In genomic region chr1:158071106-158071505, GRCh38 we compare ENCODE assay signal across 16 cellular contexts.
DNase-seq lines count a peak whose midpoint lies in the region; ATAC-seq and TF ChIP-seq lines count a peak whose summit lies in the region.
"Had no signal": no experiment of that assay in that cellular context is flagged by ENCODE, and none has a peak within 500 bp of the region (broad histone marks: within the 10 kb centered on the region; RNA-seq: fewer than 3 reads in every experiment).

No MANE protein-coding gene starts in this region.

- H3K4me1 ChIP-seq in foreskin keratinocyte = no peaks in the 10 kb centered on the region

- no peak overlapping the region for H3K27ac ChIP-seq in foreskin keratinocyte
- H3K27ac ChIP-seq: lower lobe of right lung, VCaP had no signal

- no peaks in the 10 kb centered on the region for H3K27me3 ChIP-seq in foreskin keratinocyte

- DNase-seq in Ammon's horn (ENCODE audit: low spot score) (peak; percentile 8), amniotic epithelial cell (ENCODE audit: low read depth) (peak; percentile 37), foreskin keratinocyte (peak in 1 of 2 donors; percentile 8), nucleus accumbens (lab: John Stamatoyannopoulos, UW) (peak in 38 of 56 donors; percentile 3 to 76 (median 31)), pons (ENCODE audit: low spot score) (no peak), NCI-H2196 treated with DMSO at 0.1 percent for 48 hours (lab: John Stamatoyannopoulos, UW; ENCODE audit: unreplicated experiment) (no peak)
- DNase-seq in stimulated activated CD8-positive, alpha-beta memory T cell treated with anti-CD3 and anti-CD28 coated beads, Interleukin-4, amount 100 ng/mL, for 48 hours = no peak
- DNase-seq: activated CD4-positive, alpha-beta memory T cell treated with anti-CD3 and anti-CD28 coated beads, Interleukin-2, amount 10 ng/mL, durations not matched to agents 7 days and 5 days; activated T-cell treated with anti-CD3 and anti-CD28 coated beads, Interleukin-2, amount 50 U/mL, for 48 hours; EL; foreskin melanocyte; lower lobe of right lung; naive thymus-derived CD8-positive, alpha-beta T cell; T-cell had no signal

- ATAC-seq in foreskin keratinocyte (peak; percentile 15), GM21576 (IDR thresholded peaks at IDR 0.05; ENCODE audit: unreplicated experiment) (no peak)
- ATAC-seq: lower lobe of right lung; naive thymus-derived CD8-positive, alpha-beta T cell; T-cell had no signal

- no peak for TF ChIP-seq CTCF in foreskin keratinocyte (conservative IDR thresholded peaks at IDR 0.05)

Comparison
In these comparisons a context has a peak if more than half of its experiments do, and no peak if none do; other contexts are left out.
1. DNase-seq: peak in Ammon's horn (single experiment), amniotic epithelial cell (single experiment) and nucleus accumbens (38 of 56); none in pons (single experiment), stimulated activated CD8-positive, alpha-beta memory T cell treated with anti-CD3 and anti-CD28 coated beads, Interleukin-4, amount 100 ng/mL, for 48 hours (single experiment) and NCI-H2196 treated with DMSO at 0.1 percent for 48 hours (single experiment).